In the genomic region with DNA sequence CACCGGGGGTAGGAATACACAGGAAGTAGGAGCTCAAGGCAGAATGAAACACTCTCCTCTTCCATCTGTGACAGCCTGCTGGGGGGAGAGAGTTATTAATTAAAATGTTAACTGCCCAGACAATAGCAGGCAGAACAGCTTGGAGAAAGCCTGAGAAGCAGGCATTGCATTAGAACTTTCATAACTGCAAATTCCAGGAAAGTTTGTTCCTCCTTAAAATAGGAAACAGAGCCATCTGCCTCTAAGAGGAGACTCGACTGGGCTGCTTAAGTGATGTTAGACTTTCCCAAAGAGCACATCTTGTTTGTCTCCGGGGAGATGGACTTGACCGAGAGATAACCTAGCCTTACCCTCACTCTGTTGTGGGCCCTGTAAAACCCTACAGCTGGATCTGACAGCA, we compare ENCODE assay signal across 1 cellular context.
TF ChIP-seq lines count a peak whose summit lies in the region.

No MANE protein-coding gene starts in this region.

TF ChIP-seq in IMR-90, 13 proteins besides CTCF, POLR2A, EP300 and RAD21:
- TF ChIP-seq SMC3 (IDR thresholded peaks at IDR 0.05; ENCODE audit: low read depth, low read length) (no peak), BHLHE40 (IDR thresholded peaks at IDR 0.05; ENCODE audit: low read depth, low read length) (no peak), FOS (IDR thresholded peaks at IDR 0.05; ENCODE audit: low read depth, low read length) (no peak), MAFK (IDR thresholded peaks at IDR 0.05; ENCODE audit: low read depth, low read length) (no peak), NFE2L2 (IDR thresholded peaks at IDR 0.05; ENCODE audit: low read depth, low read length) (no peak), CEBPB (IDR thresholded peaks at IDR 0.05; ENCODE audit: low read depth, low read length) (no peak), MXI1 (IDR thresholded peaks at IDR 0.05; ENCODE audit: borderline replicate concordance, low read depth, low read length) (no peak), MAZ (IDR thresholded peaks at IDR 0.05; ENCODE audit: borderline replicate concordance, low read depth, low read length) (no peak), RCOR1 (IDR thresholded peaks at IDR 0.05; ENCODE audit: insufficient replicate concordance, low read length) (no peak), CHD1 (IDR thresholded peaks at IDR 0.05; ENCODE audit: low read depth, low read length) (no peak)
- TF ChIP-seq, protein P1, sequence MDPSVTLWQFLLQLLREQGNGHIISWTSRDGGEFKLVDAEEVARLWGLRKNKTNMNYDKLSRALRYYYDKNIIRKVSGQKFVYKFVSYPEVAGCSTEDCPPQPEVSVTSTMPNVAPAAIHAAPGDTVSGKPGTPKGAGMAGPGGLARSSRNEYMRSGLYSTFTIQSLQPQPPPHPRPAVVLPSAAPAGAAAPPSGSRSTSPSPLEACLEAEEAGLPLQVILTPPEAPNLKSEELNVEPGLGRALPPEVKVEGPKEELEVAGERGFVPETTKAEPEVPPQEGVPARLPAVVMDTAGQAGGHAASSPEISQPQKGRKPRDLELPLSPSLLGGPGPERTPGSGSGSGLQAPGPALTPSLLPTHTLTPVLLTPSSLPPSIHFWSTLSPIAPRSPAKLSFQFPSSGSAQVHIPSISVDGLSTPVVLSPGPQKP (IDR thresholded peaks at IDR 0.05; ENCODE audit: borderline replicate concordance, low read depth, low read length) = no peak
